Comparison of ENCODE assay signal across 4 cellular contexts in the genomic region with DNA sequence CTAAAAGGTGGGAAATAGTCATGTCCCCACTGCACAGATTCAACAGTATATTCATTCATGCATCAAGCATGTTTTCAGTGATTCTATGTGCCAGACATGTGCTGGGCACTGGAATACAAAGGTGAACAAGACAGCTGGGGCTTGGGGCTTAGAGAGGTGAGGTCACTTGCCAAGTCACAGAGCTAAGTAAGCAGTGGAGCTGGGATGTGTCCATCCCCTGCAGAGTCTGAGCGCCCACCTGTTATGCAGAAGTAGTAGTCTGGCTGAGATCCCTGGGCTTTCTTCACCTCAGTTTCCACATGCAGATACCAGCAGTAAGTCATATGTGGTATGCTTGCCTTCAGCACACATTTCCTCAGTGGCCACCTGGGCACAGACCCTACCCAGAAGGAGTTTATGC.
"Had no signal": no experiment of that assay in that cellular context is flagged by ENCODE, and none has a peak within 500 bp of the region (broad histone marks: within the 10 kb centered on the region; RNA-seq: fewer than 3 reads in every experiment).

No MANE protein-coding gene starts in this region.

- ATAC-seq: GM23338 had no signal

- H3K4me1 Mint-ChIP-seq: GM23338 had no signal

- DNase-seq: H9, HCEC 1CT, IMR-90 had no signal

- H3K4me3 ChIP-seq: GM23338 had no signal

- H3K27ac Mint-ChIP-seq: GM23338, H9 had no signal

- H3K4me3 Mint-ChIP-seq: GM23338, H9 had no signal

- H3K9me3 Mint-ChIP-seq: GM23338, H9 had no signal
